ENCODE assay signal across 8 cellular contexts in the genomic region with DNA sequence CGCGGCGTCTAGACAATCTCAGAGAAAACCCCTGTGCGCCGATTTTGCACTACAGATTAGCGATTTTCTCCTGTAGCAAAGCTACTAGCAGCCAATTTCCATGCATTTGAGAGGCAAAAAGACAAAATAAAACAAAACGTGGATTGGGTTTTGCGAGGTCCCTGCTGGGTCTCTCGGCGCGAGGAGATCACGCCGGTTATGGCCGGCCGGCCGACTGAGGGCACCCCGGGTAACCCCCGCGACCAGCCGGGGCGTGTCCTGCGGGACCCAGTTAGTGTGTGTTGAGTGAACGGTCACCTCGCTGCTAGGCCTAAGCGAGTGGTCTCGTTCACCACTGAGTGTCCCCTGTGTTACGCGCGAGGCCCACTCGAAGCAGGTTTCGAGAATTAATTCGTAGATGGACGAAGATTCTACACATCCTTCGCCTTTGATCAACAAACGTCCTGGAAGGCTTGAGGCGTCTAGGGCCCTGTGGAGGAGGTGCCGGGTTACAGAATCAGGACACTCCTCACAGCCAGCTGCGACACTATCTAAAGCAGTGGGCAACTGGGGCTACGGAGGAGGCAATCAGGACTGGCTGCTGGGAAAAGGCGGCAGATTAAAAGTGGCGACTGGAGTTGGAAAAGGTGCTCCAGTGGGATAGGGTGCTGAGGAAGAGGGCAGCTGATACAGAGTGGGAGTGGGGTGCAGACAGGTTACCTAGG. TPM values are rescaled to one million over a fixed set of nuclear protein-coding genes. Genes with fewer than 3 reads are reported as not detected.
DNase-seq lines count a peak whose midpoint lies in the region; ATAC-seq and TF ChIP-seq lines count a peak whose summit lies in the region.

No MANE protein-coding gene starts in this region.

- no peaks in the 10 kb centered on the region for H3K27me3 ChIP-seq in OCI-LY1 (ENCODE audit: insufficient read depth, low read length)
- no peaks in the 10 kb centered on the region for H3K27me3 ChIP-seq in duodenal mucosa (ENCODE audit: control insufficient read depth in 1 of 2, insufficient read depth in 2 of 2, low read length in 2 of 2)
- no peaks in the 10 kb centered on the region for H3K27me3 ChIP-seq in vagina

- TF ChIP-seq CTCF in OCI-LY1 (IDR thresholded peaks at IDR 0.05; ENCODE audit: low read length) (no peak), mucosa of descending colon (IDR thresholded peaks at IDR 0.05) (no peak), vagina (IDR thresholded peaks at IDR 0.05) (no peak)

- ATAC-seq in mucosa of descending colon (peak; percentile 14), GM21723 (IDR thresholded peaks at IDR 0.05; ENCODE audit: unreplicated experiment) (no peak), GM18520 (IDR thresholded peaks at IDR 0.05; ENCODE audit: unreplicated experiment) (no peak)

- H3K27ac ChIP-seq in OCI-LY1 (ENCODE audit: low read depth, low read length, poor library complexity, severe bottlenecking) (no peak overlapping the region), duodenal mucosa (ENCODE audit: low read depth, low read length) (peak overlapping the region; percentile 98), vagina (peak overlapping the region; percentile 97)

- H3K4me1 ChIP-seq in OCI-LY1 (ENCODE audit: insufficient read depth, low read length, severe bottlenecking) = peaks cover 36% of the 10 kb centered on the region
- H3K4me1 ChIP-seq in duodenal mucosa (ENCODE audit: control insufficient read depth in 1 of 2, insufficient read depth in 2 of 2, low read length in 2 of 2) = peaks cover 36 to 41% of the 10 kb centered on the region in 2 donors
- H3K4me1 ChIP-seq in mucosa of descending colon (ENCODE audit: low read depth) = peaks cover 29% of the 10 kb centered on the region
- H3K4me1 ChIP-seq in vagina = peaks cover 43% of the 10 kb centered on the region

- no peaks in the 10 kb centered on the region for H3K9me2 ChIP-seq in OCI-LY1 (ENCODE audit: low read depth, low read length)

- peak overlapping the region; percentile 87 for H3K4me2 ChIP-seq in OCI-LY1 (ENCODE audit: low read length)

- no peak for TF ChIP-seq POLR2A in vagina (IDR thresholded peaks at IDR 0.05)

- peak overlapping the region; percentile 95 for H3K9ac ChIP-seq in OCI-LY1 (ENCODE audit: low read length)
- peak overlapping the region; percentile 84 to 92 for H3K9ac ChIP-seq in duodenal mucosa (ENCODE audit: low read depth in 1 of 2, low read length in 2 of 2)

- intact Hi-C loops in mucosa of descending colon (cut with DNase I, micrococcal nuclease) = no loop called here
- intact Hi-C loops in vagina (cut with DNase I) = no loop called here

- H3K79me2 ChIP-seq in OCI-LY1 (ENCODE audit: insufficient read depth, low read length) = peaks cover 29% of the 10 kb centered on the region

- H2AFZ ChIP-seq in OCI-LY1 (ENCODE audit: low read length) = no peak overlapping the region

- peak; percentile 5 for DNase-seq in DMS153 treated with DMSO at 0.1 percent for 48 hours (lab: John Stamatoyannopoulos, UW; ENCODE audit: unreplicated experiment)
- no peak for DNase-seq in DMS153 (lab: John Stamatoyannopoulos, UW)
- peak; percentile 64 to 77 (median 76) for DNase-seq in mucosa of descending colon
- DNase-seq in vagina (ENCODE audit: extremely low spot score in 2 of 2) = no peak

- no peaks in the 10 kb centered on the region for H4K20me1 ChIP-seq in OCI-LY1 (ENCODE audit: insufficient read depth, low read length)

- peaks cover 25% of the 10 kb centered on the region for H3K36me3 ChIP-seq in OCI-LY1 (ENCODE audit: insufficient read depth, low read length)
- peaks cover 0 to 6% of the 10 kb centered on the region in 2 donors for H3K36me3 ChIP-seq in duodenal mucosa (ENCODE audit: control insufficient read depth in 1 of 2, insufficient read depth in 2 of 2, low read length in 2 of 2)
- no peaks in the 10 kb centered on the region for H3K36me3 ChIP-seq in mucosa of descending colon (ENCODE audit: low read depth)
- no peaks in the 10 kb centered on the region for H3K36me3 ChIP-seq in vagina

- H3F3A ChIP-seq in OCI-LY1 (ENCODE audit: insufficient read depth, low read length) = no peaks in the 10 kb centered on the region

- H3K9me3 ChIP-seq in OCI-LY1 (ENCODE audit: low read length) (no peaks in the 10 kb centered on the region), duodenal mucosa (ENCODE audit: control insufficient read depth in 1 of 2, low read length in 2 of 2) (no peaks in the 10 kb centered on the region), mucosa of descending colon (no peaks in the 10 kb centered on the region), vagina (no peaks in the 10 kb centered on the region)

- peak overlapping the region; percentile 68 for H3K4me3 ChIP-seq in OCI-LY1 (ENCODE audit: low read depth, low read length, poor library complexity, severe bottlenecking)
- peak overlapping the region; percentile 91 to 92 for H3K4me3 ChIP-seq in duodenal mucosa (ENCODE audit: low read depth in 1 of 2, low read length in 2 of 2)
- H3K4me3 ChIP-seq in mucosa of descending colon = peak overlapping the region; percentile 95
- peak overlapping the region; percentile 72 to 74 for H3K4me3 ChIP-seq in vagina

RNA-seq across cellular contexts. Expression of a gene that starts 0.8 kb away (rescaled TPM):
- total RNA-seq in mucosa of descending colon = 100 to 1,000 TPM; 153 to 283 (median 246) TPM
- 95.3 TPM for total RNA-seq in vagina

RNA-seq across cellular contexts. Expression of a gene that starts 37.1 kb away (rescaled TPM):
- 10 to 100 TPM; 24.5 to 38.3 (median 26.8) TPM for total RNA-seq in mucosa of descending colon
- total RNA-seq in vagina = 35.8 TPM

Comparison
In these comparisons a context has a peak if more than half of its experiments do, and no peak if none do; other contexts are left out.
1. DNase-seq: peak in DMS153 treated with DMSO at 0.1 percent for 48 hours (single experiment) and mucosa of descending colon (3 of 3); none in DMS153 (single experiment) and vagina (0 of 2).
2. Peak in every context shown above with its lines, with median percentiles within 50 percentile points of each other: H3K4me3 ChIP-seq.